ENCODE assay signal across 22 cellular contexts in genomic region chr7:155865830-155866545, GRCh38. TPM values are rescaled to one million over a fixed set of nuclear protein-coding genes. Genes with fewer than 3 reads are reported as not detected.
DNase-seq lines count a peak whose midpoint lies in the region; ATAC-seq and TF ChIP-seq lines count a peak whose summit lies in the region.
"Had no signal": no experiment of that assay in that cellular context is flagged by ENCODE, and none has a peak within 500 bp of the region (broad histone marks: within the 10 kb centered on the region; RNA-seq: fewer than 3 reads in every experiment).

No MANE protein-coding gene starts in this region.

- no peak overlapping the region for H2BK5ac ChIP-seq in neuronal stem cell (ENCODE audit: low read length)

- H3K36me3 Mint-ChIP-seq in CD14-positive monocyte: no peaks in the 10 kb centered on the region
- H3K36me3 Mint-ChIP-seq: activated naive CD4-positive, alpha-beta T cell treated with anti-CD3 and anti-CD28 coated beads, Interleukin-2, amount 50 U/mL, for 24 hours; neural progenitor cell had no signal

- no peak overlapping the region for H2BK15ac ChIP-seq in neuronal stem cell (ENCODE audit: low read length)

- peak overlapping the region; percentile 72 for H3K18ac ChIP-seq in neuronal stem cell (ENCODE audit: low read length)

- no peak overlapping the region for H2BK120ac ChIP-seq in neuronal stem cell (ENCODE audit: low read depth, low read length)

- H3K4ac ChIP-seq in neuronal stem cell (ENCODE audit: low read length): no peak overlapping the region

- H3K27ac ChIP-seq in neuronal stem cell (replicated peaks; ENCODE audit: low read length) (no peak overlapping the region), vagina (no peak overlapping the region)
- H3K27ac ChIP-seq: ascending aorta, esophagus squamous epithelium, KMS-11, left lung, neural progenitor cell, PC-9 had no signal

- H2BK12ac ChIP-seq in neuronal stem cell (ENCODE audit: low read length): no peak overlapping the region

- H3K4me1 Mint-ChIP-seq in stimulated activated naive CD8-positive, alpha-beta T cell treated with anti-CD3 and anti-CD28 coated beads, Interleukin-15, amount 100 ng/mL, for 72 hours: no peaks in the 10 kb centered on the region
- H3K4me1 Mint-ChIP-seq in CD14-positive monocyte: no peaks in the 10 kb centered on the region
- H3K4me1 Mint-ChIP-seq: activated naive CD4-positive, alpha-beta T cell treated with anti-CD3 and anti-CD28 coated beads, Interleukin-2, amount 50 U/mL, for 24 hours; neural progenitor cell had no signal

- H4K91ac ChIP-seq in neuronal stem cell (ENCODE audit: low read depth, low read length, poor library complexity): peak overlapping the region; percentile 26

- peak overlapping the region; percentile 14 for H3K23ac ChIP-seq in neuronal stem cell (ENCODE audit: low read depth, low read length, poor library complexity)

- H3K4me3 Mint-ChIP-seq in stimulated activated naive CD8-positive, alpha-beta T cell treated with anti-CD3 and anti-CD28 coated beads, Interleukin-15, amount 100 ng/mL, for 72 hours: no peak overlapping the region
- H3K4me3 Mint-ChIP-seq in CD14-positive monocyte: no peak overlapping the region
- H3K4me3 Mint-ChIP-seq: activated naive CD4-positive, alpha-beta T cell treated with anti-CD3 and anti-CD28 coated beads, Interleukin-2, amount 50 U/mL, for 24 hours; activated T-cell treated with anti-CD3 and anti-CD28 coated beads, Interleukin-2, amount 50 U/mL, for 72 hours; CD4-positive, alpha-beta T cell; neural progenitor cell had no signal

- intact Hi-C loops in vagina (cut with DNase I): no loop called here
- intact Hi-C loops in CD14-positive monocyte (cut with micrococcal nuclease): no loop called here

- ATAC-seq in stimulated activated naive CD8-positive, alpha-beta T cell treated with anti-CD3 and anti-CD28 coated beads, Interleukin-15, amount 100 ng/mL, for 72 hours: no peak
- no peak for ATAC-seq in stimulated activated naive CD8-positive, alpha-beta T cell treated with anti-CD3 and anti-CD28 coated beads, Interleukin-15, Interleukin-2, amounts not matched to agents 100 U/mL and 50 U/mL, for 24 hours
- ATAC-seq in GM18873 (IDR thresholded peaks at IDR 0.05; ENCODE audit: low FRiP score, unreplicated experiment): no peak
- ATAC-seq: activated T-cell treated with anti-CD3 and anti-CD28 coated beads, Interleukin-2, amount 50 U/mL, for 72 hours; left lung had no signal

- H3K27me3 ChIP-seq in neuronal stem cell (ENCODE audit: control insufficient read depth in 3 of 3, insufficient read depth in 3 of 3, low read depth in 1 of 3, low read length in 3 of 3): peaks cover 0 to 11% (median 0%) of the 10 kb centered on the region in 3 experiments
- no peaks in the 10 kb centered on the region for H3K27me3 ChIP-seq in vagina
- H3K27me3 ChIP-seq in BE2C: peaks cover 13% of the 10 kb centered on the region
- H3K27me3 ChIP-seq: ascending aorta had no signal

- H3K9me3 ChIP-seq in neuronal stem cell (replicated peaks in 1 of 2; ENCODE audit: control insufficient read depth in 2 of 2, insufficient read depth in 1 of 2, low read depth in 1 of 2, low read length in 2 of 2) (peaks cover 0 to 2% of the 10 kb centered on the region in 2 donors), vagina (no peaks in the 10 kb centered on the region), BE2C (no peaks in the 10 kb centered on the region)
- H3K9me3 ChIP-seq: ascending aorta, esophagus squamous epithelium, left lung had no signal

- H3K4me3 ChIP-seq in neuronal stem cell (ENCODE audit: low read length in 2 of 2) (no peak overlapping the region), vagina (no peak overlapping the region), BE2C (ENCODE audit: low read depth, low read length) (no peak overlapping the region)
- H3K4me3 ChIP-seq: ascending aorta, esophagus squamous epithelium, left lung, neural progenitor cell, PC-9 had no signal

- DNase-seq in stimulated activated naive CD8-positive, alpha-beta T cell treated with anti-CD3 and anti-CD28 coated beads, Interleukin-15, amount 100 ng/mL, for 72 hours: no peak
- DNase-seq in stimulated activated naive CD8-positive, alpha-beta T cell treated with anti-CD3 and anti-CD28 coated beads, Interleukin-15, Interleukin-2, amounts not matched to agents 100 U/mL and 50 U/mL, for 24 hours: no peak
- DNase-seq in ecto neural progenitor cell (ENCODE audit: low spot score): peak; percentile 38
- DNase-seq in neuronal stem cell (ENCODE audit: low spot score): no peak
- DNase-seq in vagina (ENCODE audit: extremely low spot score in 2 of 2): peak; percentile 44 to 88
- DNase-seq in CD14-positive monocyte (ENCODE audit: low spot score): no peak
- DNase-seq in BE2C: no peak
- DNase-seq: activated CD4-positive, alpha-beta T cell treated with anti-CD3 and anti-CD28 coated beads, Interleukin-2, amount 50 U/mL, for 48 hours; activated T-cell treated with anti-CD3 and anti-CD28 coated beads, Interleukin-2, amount 50 U/mL, for 72 hours; CD4-positive, alpha-beta T cell; effector CD8-positive, alpha-beta T cell; esophagus squamous epithelium; NCI-H187; PC-9; SIG-M5 had no signal

- no CpG with 5 or more reads among the region's 19 CpGs for WGBS in neuronal stem cell (ENCODE audit: extremely low coverage in 2 of 2, insufficient read length in 2 of 2, insufficient replicate concordance in 1 of 2), 2 donors

- H2AK5ac ChIP-seq in neuronal stem cell (ENCODE audit: low read depth, low read length): no peak overlapping the region

- H3K14ac ChIP-seq in neuronal stem cell (ENCODE audit: low read length): no peak overlapping the region

- peak overlapping the region; percentile 10 for H3K9ac ChIP-seq in neuronal stem cell (ENCODE audit: low read depth, low read length, poor library complexity)
- H3K9ac ChIP-seq: KMS-11, neural progenitor cell had no signal

- H3K27ac Mint-ChIP-seq in stimulated activated naive CD8-positive, alpha-beta T cell treated with anti-CD3 and anti-CD28 coated beads, Interleukin-15, amount 100 ng/mL, for 72 hours: peak overlapping the region; percentile 14 to 84
- H3K27ac Mint-ChIP-seq in CD14-positive monocyte: peak overlapping the region in 1 of 7 donors; percentile 34
- H3K27ac Mint-ChIP-seq: activated naive CD4-positive, alpha-beta T cell treated with anti-CD3 and anti-CD28 coated beads, Interleukin-2, amount 50 U/mL, for 24 hours; activated T-cell treated with anti-CD3 and anti-CD28 coated beads, Interleukin-2, amount 50 U/mL, for 72 hours; CD4-positive, alpha-beta T cell; neural progenitor cell had no signal

- H4K8ac ChIP-seq in neuronal stem cell (ENCODE audit: low read depth, low read length): no peak overlapping the region

- no peaks in the 10 kb centered on the region for H3K4me1 ChIP-seq in neuronal stem cell (ENCODE audit: control insufficient read depth in 2 of 2, insufficient read depth in 1 of 2, low read depth in 1 of 2, low read length in 2 of 2)
- peaks cover 7% of the 10 kb centered on the region for H3K4me1 ChIP-seq in vagina
- H3K4me1 ChIP-seq in BE2C: no peaks in the 10 kb centered on the region
- H3K4me1 ChIP-seq: ascending aorta, neural progenitor cell had no signal

- H3K36me3 ChIP-seq in neuronal stem cell (replicated peaks in 1 of 2; ENCODE audit: control insufficient read depth in 2 of 2, insufficient read depth in 2 of 2, low read length in 2 of 2) (no peaks in the 10 kb centered on the region), vagina (no peaks in the 10 kb centered on the region), BE2C (no peaks in the 10 kb centered on the region)
- H3K36me3 ChIP-seq: ascending aorta, esophagus squamous epithelium, left lung, neural progenitor cell had no signal

- no peak overlapping the region for H2AFZ ChIP-seq in neuronal stem cell (ENCODE audit: low read length)
- H2AFZ ChIP-seq: neural progenitor cell, PC-9 had no signal

- no peak overlapping the region for H3K4me2 ChIP-seq in neuronal stem cell (ENCODE audit: insufficient read depth, low read length, poor library complexity, severe bottlenecking)
- H3K4me2 ChIP-seq: KMS-11, neural progenitor cell, PC-9 had no signal

- no peak for TF ChIP-seq CTCF in vagina (IDR thresholded peaks at IDR 0.05)
- no peak for TF ChIP-seq CTCF in CD14-positive monocyte (IDR thresholded peaks at IDR 0.05)
- TF ChIP-seq CTCF in BE2C (IDR thresholded peaks at IDR 0.05; ENCODE audit: low read depth, low read length): no peak

- H3K79me1 ChIP-seq in neuronal stem cell (ENCODE audit: low read depth, low read length): no peaks in the 10 kb centered on the region

- no peaks in the 10 kb centered on the region for H3K9me3 Mint-ChIP-seq in stimulated activated naive CD8-positive, alpha-beta T cell treated with anti-CD3 and anti-CD28 coated beads, Interleukin-15, amount 100 ng/mL, for 72 hours
- peaks cover 0 to 4% (median 2%) of the 10 kb centered on the region in 7 donors for H3K9me3 Mint-ChIP-seq in CD14-positive monocyte
- H3K9me3 Mint-ChIP-seq: activated naive CD4-positive, alpha-beta T cell treated with anti-CD3 and anti-CD28 coated beads, Interleukin-2, amount 50 U/mL, for 24 hours; activated T-cell treated with anti-CD3 and anti-CD28 coated beads, Interleukin-2, amount 50 U/mL, for 72 hours; CD4-positive, alpha-beta T cell; neural progenitor cell had no signal

- no peak for TF ChIP-seq POLR2A in vagina (IDR thresholded peaks at IDR 0.05)

- peaks cover 44% of the 10 kb centered on the region for H3K27me3 Mint-ChIP-seq in stimulated activated naive CD8-positive, alpha-beta T cell treated with anti-CD3 and anti-CD28 coated beads, Interleukin-15, amount 100 ng/mL, for 72 hours
- peaks cover 2 to 14% (median 5%) of the 10 kb centered on the region in 3 donors for H3K27me3 Mint-ChIP-seq in CD14-positive monocyte (ENCODE audit: low read depth in 3 of 3)

RNA-seq across cellular contexts. Expression of gene SHH, which starts 53.7 kb away (rescaled TPM):
- 0.08 TPM for polyA plus RNA-seq in neuronal stem cell (2013, experiment 1 of 2)
- 0.06 TPM for polyA plus RNA-seq in neuronal stem cell (2013, experiment 2 of 2)
- total RNA-seq in vagina: 0.25 TPM
- not detected for polyA plus RNA-seq in CD14-positive monocyte
- polyA plus RNA-seq in BE2C (2012; ENCODE audit: insufficient read depth, insufficient read length, low read depth): not detected
- total RNA-seq: CD4-positive, alpha-beta T cell; esophagus squamous epithelium; PC-9; T-helper 1 cell treated with Interleukin-12 subunit alpha and Interleukin-12 subunit beta and Interleukin-4 antibody, amounts not matched to agents 30 ng/mL and 1 ng/mL, for 36 hours had no signal

Comparison
In these comparisons a context has a peak if more than half of its experiments do, and no peak if none do; other contexts are left out.
1. DNase-seq: peak in ecto neural progenitor cell (single experiment) and vagina (2 of 2); none in stimulated activated naive CD8-positive, alpha-beta T cell treated with anti-CD3 and anti-CD28 coated beads, Interleukin-15, amount 100 ng/mL, for 72 hours (0 of 2), stimulated activated naive CD8-positive, alpha-beta T cell treated with anti-CD3 and anti-CD28 coated beads, Interleukin-15, Interleukin-2, amounts not matched to agents 100 U/mL and 50 U/mL, for 24 hours (single experiment), neuronal stem cell (single experiment), CD14-positive monocyte (single experiment) and BE2C (single experiment).